ENCODE assay signal across 11 cellular contexts in genomic region chr2:203759692-203760365, GRCh38. TPM values are rescaled to one million over a fixed set of nuclear protein-coding genes. Genes with fewer than 3 reads are reported as not detected.
DNase-seq lines count a peak whose midpoint lies in the region; FAIRE-seq and TF ChIP-seq lines count a peak whose summit lies in the region.
"Had no signal": no experiment of that assay in that cellular context is flagged by ENCODE, and none has a peak within 500 bp of the region (broad histone marks: within the 10 kb centered on the region; RNA-seq: fewer than 3 reads in every experiment).

No MANE protein-coding gene starts in this region.

- no peak overlapping the region for H3K4me2 ChIP-seq in mesendoderm (ENCODE audit: low read length)

- no peak overlapping the region for H2AK5ac ChIP-seq in mesendoderm (ENCODE audit: low read length)

- no peak overlapping the region for H4K8ac ChIP-seq in mesendoderm (ENCODE audit: low read depth, low read length)

- FAIRE-seq in bronchial epithelial cell (lab: Jason Lieb, UNC) (peak; percentile 83), HTR-8/SVneo (lab: Jason Lieb, UNC) (no peak)

- TF ChIP-seq CTCF in AG04450 (IDR thresholded peaks at IDR 0.05; ENCODE audit: low read depth, low read length) (no peak), bronchial epithelial cell (IDR thresholded peaks at IDR 0.05; ENCODE audit: insufficient read depth, low read length, severe bottlenecking) (no peak)

- DNase-seq in AG04450 (ENCODE audit: low read depth, low spot score) (peak; percentile 23), HT-29 (ENCODE audit: low spot score) (peak; percentile 75), bronchial epithelial cell (ENCODE audit: low read depth) (peak; percentile 95), mesendoderm (peak; percentile 30), HTR-8/SVneo (ENCODE audit: insufficient read length, low spot score) (no peak), T-helper 9 cell (no peak), NCI-H146 treated with DMSO at 0.1 percent for 48 hours (lab: John Stamatoyannopoulos, UW; ENCODE audit: unreplicated experiment) (no peak)
- no peak for DNase-seq in activated CD4-positive, CD25-positive, alpha-beta regulatory T cell treated with anti-CD3 and anti-CD28 coated beads, Interleukin-2, amount 50 U/mL, for 72 hours
- DNase-seq: activated CD4-positive, alpha-beta T cell treated with anti-CD3 and anti-CD28 coated beads for 4 hours; natural killer cell; NCI-H1417 treated with DMSO at 0.1 percent for 48 hours had no signal

- H3K36me3 ChIP-seq in bronchial epithelial cell (ENCODE audit: control insufficient read depth, insufficient read depth, low read length) (no peaks in the 10 kb centered on the region), mesendoderm (ENCODE audit: control insufficient read depth, insufficient read depth, low read length) (no peaks in the 10 kb centered on the region)

- no peak overlapping the region for H2BK5ac ChIP-seq in mesendoderm (ENCODE audit: low read length)

- POLR2A ChIA-PET in AG04450 (lab: Yijun Ruan, JAX): no interaction called here

- H3K9me3 ChIP-seq in AG04450 (ENCODE audit: control insufficient read depth, insufficient read depth, low read length): 0 out of 2 replicates have a peak, but pooled peaks cover 2% of the 10 kb centered on the region

- H3K9ac ChIP-seq in mesendoderm (ENCODE audit: low read length): no peak overlapping the region

- H3K56ac ChIP-seq in mesendoderm (ENCODE audit: low read length): no peak overlapping the region

- H3K27me3 ChIP-seq in AG04450 (ENCODE audit: control insufficient read depth, insufficient read depth, low read length) (no peaks in the 10 kb centered on the region), bronchial epithelial cell (ENCODE audit: control insufficient read depth, insufficient read depth, low read length) (no peaks in the 10 kb centered on the region), mesendoderm (ENCODE audit: insufficient read depth, low read length, poor library complexity) (no peaks in the 10 kb centered on the region)

- no peak overlapping the region for H4K5ac ChIP-seq in mesendoderm (ENCODE audit: low read length)

- H3K27ac ChIP-seq in AG04450 (ENCODE audit: low read depth, low read length): peak overlapping the region; percentile 62
- no peak overlapping the region for H3K27ac ChIP-seq in mesendoderm (ENCODE audit: low read depth, low read length)

- no peak overlapping the region for H2BK15ac ChIP-seq in mesendoderm (replicated peaks; ENCODE audit: low read depth)

- WGBS in mesendoderm (ENCODE audit: extremely low coverage, insufficient coverage, low lambda C conversion rate): no CpG with 5 or more reads among the region's 4 CpGs

- H3K79me2 ChIP-seq in mesendoderm (ENCODE audit: control insufficient read depth, insufficient read depth, low read length): no peaks in the 10 kb centered on the region

- CTCF ChIA-PET in AG04450 (lab: Charles Lee): interaction anchor here (1.0 kb wide), 1 partner anchor 23 kb away, joined by 3 read pairs; no protein-coding TSS in a partner anchor

- H3K4ac ChIP-seq in mesendoderm (ENCODE audit: low read depth, low read length): no peak overlapping the region

- H3K79me1 ChIP-seq in mesendoderm (ENCODE audit: low read length): no peaks in the 10 kb centered on the region

- no peak overlapping the region for H2BK120ac ChIP-seq in mesendoderm (ENCODE audit: low read depth, low read length)

- no peaks in the 10 kb centered on the region for H3K4me1 ChIP-seq in mesendoderm (ENCODE audit: control insufficient read depth, low read depth, low read length)

- H3K18ac ChIP-seq in mesendoderm (ENCODE audit: low read length): no peak overlapping the region

- H3K4me3 ChIP-seq in AG04450 (ENCODE audit: low read depth, low read length) (no peak overlapping the region), bronchial epithelial cell (ENCODE audit: low read depth, low read length) (no peak overlapping the region), mesendoderm (ENCODE audit: low read length) (no peak overlapping the region)

- H3K23ac ChIP-seq in mesendoderm (ENCODE audit: low read length): no peak overlapping the region

RNA-seq across cellular contexts. Expression of gene CD28, which starts 53.4 kb away (rescaled TPM):
- not detected in 2 replicates for polyA plus RNA-seq in AG04450 (2011; rRNA removed)
- polyA minus RNA-seq in AG04450 (2011; rRNA and poly(A)+ RNA removed): not detected in 2 replicates
- not detected in 2 replicates for total RNA-seq in HT-29 (2014; rRNA removed; shearing (Covaris generic))
- total RNA-seq in bronchial epithelial cell: not detected in 2 replicates
- polyA plus RNA-seq in mesendoderm (2013, experiment 1 of 2): not detected
- polyA plus RNA-seq in mesendoderm (2013, experiment 2 of 2): not detected

Comparison
In these comparisons a context has a peak if more than half of its experiments do, and no peak if none do; other contexts are left out.
1. DNase-seq: peak in AG04450 (single experiment), HT-29 (single experiment), bronchial epithelial cell (single experiment) and mesendoderm (single experiment); none in HTR-8/SVneo (single experiment), T-helper 9 cell (single experiment), activated CD4-positive, CD25-positive, alpha-beta regulatory T cell treated with anti-CD3 and anti-CD28 coated beads, Interleukin-2, amount 50 U/mL, for 72 hours (single experiment) and NCI-H146 treated with DMSO at 0.1 percent for 48 hours (single experiment).